Comparison of ENCODE assay signal across 33 cellular contexts in genomic region chrX:44017726-44018125, GRCh38. TPM values are rescaled to one million over a fixed set of nuclear protein-coding genes. Genes with fewer than 3 reads are reported as not detected.
"Had no signal": no experiment of that assay in that cellular context is flagged by ENCODE, and none has a peak within 500 bp of the region (broad histone marks: within the 10 kb centered on the region; RNA-seq: fewer than 3 reads in every experiment).

No MANE protein-coding gene starts in this region.

- H3K27ac ChIP-seq: epithelial cell of prostate, esophagus squamous epithelium, gastroesophageal sphincter, neural progenitor cell, parathyroid adenoma, psoas muscle, thoracic aorta, WERI-Rb-1 had no signal

- H3K4me3 ChIP-seq: esophagus squamous epithelium, gastroesophageal sphincter, neural progenitor cell, psoas muscle, thoracic aorta had no signal

- H3K9ac ChIP-seq: neural progenitor cell, parathyroid adenoma had no signal

- H3K27me3 ChIP-seq: esophagus squamous epithelium, gastroesophageal sphincter, neural progenitor cell had no signal

- H3K4me1 ChIP-seq: esophagus squamous epithelium, gastroesophageal sphincter, neural progenitor cell, psoas muscle had no signal

- ATAC-seq: activated CD4-positive, CD25-positive, alpha-beta regulatory T cell treated with anti-CD3 and anti-CD28 coated beads, Interleukin-2, amount 50 U/mL, for 24 hours; gastroesophageal sphincter; left colon; natural killer cell; psoas muscle; right cardiac atrium; stimulated activated naive CD8-positive, alpha-beta T cell treated with anti-CD3 and anti-CD28 coated beads, Interleukin-15, Interleukin-2, amounts not matched to agents 100 U/mL and 50 U/mL, for 24 hours had no signal

- H2AFZ ChIP-seq: neural progenitor cell, parathyroid adenoma had no signal

- DNase-seq: activated CD4-positive, alpha-beta T cell treated with anti-CD3 and anti-CD28 coated beads for 48 hours; activated CD4-positive, alpha-beta T cell treated with anti-CD3 and anti-CD28 coated beads, Interleukin-2, amount 50 U/mL, for 48 hours; activated CD8-positive, alpha-beta memory T cell treated with anti-CD3 and anti-CD28 coated beads for 24 hours; activated effector memory CD4-positive, alpha-beta T cell treated with Interleukin-2 at 50 U/mL for 16 hours; activated naive CD4-positive, alpha-beta T cell treated with Interleukin-2 at 50 U/mL for 16 hours; anterior cingulate cortex; effector CD8-positive, alpha-beta T cell; esophagus squamous epithelium; head of caudate nucleus; hypothalamus; immature natural killer cell; kidney; left colon; mammary epithelial cell; natural killer cell; occipital lobe; psoas muscle; right cardiac atrium; stimulated activated CD4-positive, alpha-beta T cell treated with anti-CD3 and anti-CD28 coated beads, Interleukin-12 subunit alpha, Interleukin-12 subunit beta, amount 100 ng/mL, for 4 hours; stimulated activated CD4-positive, alpha-beta T cell treated with anti-CD3 and anti-CD28 coated beads, Interleukin-4, amount 100 ng/mL, for 1 hour; stimulated activated naive CD8-positive, alpha-beta T cell treated with anti-CD3 and anti-CD28 coated beads, Interleukin-15, Interleukin-2, amounts not matched to agents 100 U/mL and 50 U/mL, for 24 hours; T-helper 9 cell; trophoblast cell; WERI-Rb-1 had no signal

- H3K36me3 ChIP-seq: esophagus squamous epithelium, gastroesophageal sphincter, neural progenitor cell, thoracic aorta, WERI-Rb-1 had no signal

- H3K79me2 ChIP-seq: parathyroid adenoma had no signal

- H3K9me3 ChIP-seq: esophagus squamous epithelium, gastroesophageal sphincter, psoas muscle, thoracic aorta had no signal

- H3K4me2 ChIP-seq: neural progenitor cell had no signal

RNA-seq across cellular contexts. Expression of gene NDP, which starts 44.5 kb away (rescaled TPM):
- total RNA-seq: bronchial epithelial cell; esophagus squamous epithelium; gastroesophageal sphincter; kidney; liver; natural killer cell; T-helper 1 cell treated with Interleukin-12 subunit alpha and Interleukin-12 subunit beta and Interleukin-4 antibody, amounts not matched to agents 30 ng/mL and 1 ng/mL, for 36 hours had no signal
